ENCODE assay signal across 17 cellular contexts in the genomic region with DNA sequence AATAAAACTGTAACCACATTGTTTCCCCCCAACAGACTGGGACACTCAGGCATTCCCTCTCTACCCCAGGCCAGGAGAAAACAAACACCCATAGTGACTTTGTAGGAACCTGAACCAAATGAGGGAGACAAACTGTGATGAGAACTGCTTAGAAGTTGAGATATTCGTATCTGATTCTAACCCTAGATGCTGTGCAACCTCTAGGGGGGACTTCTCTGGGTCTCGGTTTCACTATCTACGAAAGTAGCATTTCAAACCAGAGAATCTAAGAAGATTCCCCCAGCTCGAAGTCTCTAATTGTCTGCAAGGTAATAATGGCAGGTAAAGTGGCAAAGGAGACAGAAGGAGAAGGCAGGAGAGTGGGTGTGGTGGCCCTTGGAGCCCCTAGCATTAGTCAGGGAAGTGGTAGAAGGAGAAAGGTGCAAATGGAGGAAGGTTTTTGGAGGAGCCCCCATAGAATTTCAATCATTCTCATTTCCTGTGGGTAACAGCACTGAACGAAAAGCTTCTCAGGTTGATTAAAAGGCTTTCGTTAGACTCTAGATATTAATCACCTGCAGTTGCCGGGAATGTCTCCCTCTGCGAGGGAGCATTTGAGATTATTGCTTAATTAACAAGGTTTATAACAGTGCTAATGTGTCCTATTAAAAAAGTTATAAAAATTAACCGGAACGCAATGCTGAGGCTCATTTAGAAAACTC. TPM values are rescaled to one million over a fixed set of nuclear protein-coding genes. Genes with fewer than 3 reads are reported as not detected.
A peak's percentile ranks its signal among the peaks of the same experiment; 100 is the strongest.
DNase-seq lines count a peak whose midpoint lies in the region; ATAC-seq and TF ChIP-seq lines count a peak whose summit lies in the region.
"Had no signal": no experiment of that assay in that cellular context is flagged by ENCODE, and none has a peak within 500 bp of the region (broad histone marks: within the 10 kb centered on the region; RNA-seq: fewer than 3 reads in every experiment).

No MANE protein-coding gene starts in this region.

- no peaks in the 10 kb centered on the region for H3K79me2 ChIP-seq in GM23338 (replicated peaks; ENCODE audit: insufficient read depth)

- DNase-seq in GM23338 (ENCODE audit: low spot score) (no peak), uterus (no peak), SHP77 (lab: John Stamatoyannopoulos, UW) (no peak)
- DNase-seq: activated CD8-positive, alpha-beta T cell treated with anti-CD3 and anti-CD28 coated beads, Interleukin-2, amount 10 ng/mL, durations not matched to agents 7 days and 5 days; activated naive CD4-positive, alpha-beta T cell; CD4-positive, CD25-positive, alpha-beta regulatory T cell; heart right ventricle; NCI-H2227 treated with DMSO at 0.1 percent for 48 hours; right lobe of liver had no signal

- no peaks in the 10 kb centered on the region for H3K9me3 Mint-ChIP-seq in stimulated activated memory B cell treated with anti-CD40 and anti-IgM and Interleukin-4, amounts not matched to agents 10 μg/mL and 1 μg/mL and 100 μg/mL, for 72 hours
- H3K9me3 Mint-ChIP-seq in GM23338, result no peaks in the 10 kb centered on the region
- H3K9me3 Mint-ChIP-seq: nephron had no signal

- H3K4me3 Mint-ChIP-seq in stimulated activated memory B cell treated with anti-CD40 and anti-IgM and Interleukin-4, amounts not matched to agents 10 μg/mL and 1 μg/mL and 100 μg/mL, for 72 hours, result peak overlapping the region; percentile 46
- H3K4me3 Mint-ChIP-seq in GM23338, result no peak overlapping the region
- H3K4me3 Mint-ChIP-seq: activated CD8-positive, alpha-beta T cell treated with anti-CD3 and anti-CD28 coated beads, Interleukin-2, amount 10 ng/mL, durations not matched to agents 7 days and 5 days; CD4-positive, CD25-positive, alpha-beta regulatory T cell; nephron had no signal

- peaks cover 21% of the 10 kb centered on the region for H3K36me3 Mint-ChIP-seq in stimulated activated memory B cell treated with anti-CD40 and anti-IgM and Interleukin-4, amounts not matched to agents 10 μg/mL and 1 μg/mL and 100 μg/mL, for 72 hours
- peaks cover 11% of the 10 kb centered on the region; the same call in 2 of the 3 replicates for H3K36me3 Mint-ChIP-seq in GM23338 (ENCODE audit: low read depth)

- H3K4me1 Mint-ChIP-seq in stimulated activated memory B cell treated with anti-CD40 and anti-IgM and Interleukin-4, amounts not matched to agents 10 μg/mL and 1 μg/mL and 100 μg/mL, for 72 hours, result peaks cover 11% of the 10 kb centered on the region
- H3K4me1 Mint-ChIP-seq in GM23338, result no peaks in the 10 kb centered on the region; the same call in 2 of the 3 replicates
- H3K4me1 Mint-ChIP-seq: nephron had no signal

- ATAC-seq in GM19025 (IDR thresholded peaks at IDR 0.05; ENCODE audit: low read depth, unreplicated experiment) (peak; percentile 76), GM21723 (IDR thresholded peaks at IDR 0.05; ENCODE audit: unreplicated experiment) (peak; percentile 82), HG03159 (IDR thresholded peaks at IDR 0.05; ENCODE audit: unreplicated experiment) (peak; percentile 79), GM23338 (no peak)
- ATAC-seq in stimulated activated memory B cell treated with anti-CD40 and anti-IgM and Interleukin-4, amounts not matched to agents 10 μg/mL and 1 μg/mL and 100 μg/mL, for 72 hours, result no peak
- ATAC-seq: activated CD8-positive, alpha-beta T cell treated with anti-CD3 and anti-CD28 coated beads, Interleukin-2, amount 10 ng/mL, durations not matched to agents 7 days and 5 days; heart right ventricle; left lobe of liver; right lobe of liver had no signal

- no peak for TF ChIP-seq POLR2A in uterus (IDR thresholded peaks at IDR 0.05)

- TF ChIP-seq CTCF in GM23338 (conservative IDR thresholded peaks at IDR 0.05; ENCODE audit: low read depth in 2 of 2) (no peak), uterus (IDR thresholded peaks at IDR 0.05) (no peak)

- H3K4me3 ChIP-seq in GM23338, result no peak overlapping the region
- H3K4me3 ChIP-seq in uterus, result no peak overlapping the region
- H3K4me3 ChIP-seq: heart right ventricle, right lobe of liver, suprapubic skin had no signal

- no peak overlapping the region for H3K27ac Mint-ChIP-seq in stimulated activated memory B cell treated with anti-CD40 and anti-IgM and Interleukin-4, amounts not matched to agents 10 μg/mL and 1 μg/mL and 100 μg/mL, for 72 hours
- H3K27ac Mint-ChIP-seq in GM23338, result no peak overlapping the region
- H3K27ac Mint-ChIP-seq: activated CD8-positive, alpha-beta T cell treated with anti-CD3 and anti-CD28 coated beads, Interleukin-2, amount 10 ng/mL, durations not matched to agents 7 days and 5 days; nephron had no signal

- H3K27ac ChIP-seq in GM23338 (ENCODE audit: low read depth), result no peak overlapping the region
- H3K27ac ChIP-seq in uterus, result no peak overlapping the region
- H3K27ac ChIP-seq: epithelial cell of prostate, heart right ventricle, right lobe of liver, suprapubic skin had no signal

- H3K36me3 ChIP-seq in GM23338 (ENCODE audit: insufficient read depth), result no peaks in the 10 kb centered on the region
- H3K36me3 ChIP-seq in uterus, result no peaks in the 10 kb centered on the region
- H3K36me3 ChIP-seq: right lobe of liver had no signal

- no peak overlapping the region for H2AFZ ChIP-seq in GM23338

- H3K9me2 ChIP-seq in GM23338 (ENCODE audit: insufficient read depth), result no peaks in the 10 kb centered on the region

- H4K20me1 ChIP-seq in GM23338 (replicated peaks; ENCODE audit: insufficient read depth), result no peaks in the 10 kb centered on the region

- no peaks in the 10 kb centered on the region for H3K9me3 ChIP-seq in uterus
- H3K9me3 ChIP-seq: heart right ventricle, right lobe of liver, suprapubic skin had no signal

- H3F3A ChIP-seq in GM23338 (replicated peaks; ENCODE audit: low read depth), result no peaks in the 10 kb centered on the region

- intact Hi-C loops in uterus (cut with DNase I; ENCODE audit: low total_unique reads), result no loop called here

- H3K27me3 Mint-ChIP-seq in stimulated activated memory B cell treated with anti-CD40 and anti-IgM and Interleukin-4, amounts not matched to agents 10 μg/mL and 1 μg/mL and 100 μg/mL, for 72 hours, result no peaks in the 10 kb centered on the region
- H3K27me3 Mint-ChIP-seq in GM23338 (ENCODE audit: insufficient read depth, low read depth, poor library complexity), result no peaks in the 10 kb centered on the region
- H3K27me3 Mint-ChIP-seq: CD4-positive, CD25-positive, alpha-beta regulatory T cell had no signal

- no peaks in the 10 kb centered on the region for H3K4me1 ChIP-seq in GM23338 (ENCODE audit: insufficient read depth)
- H3K4me1 ChIP-seq in uterus, result no peaks in the 10 kb centered on the region
- H3K4me1 ChIP-seq: heart right ventricle, right lobe of liver, suprapubic skin had no signal

- H3K4me2 ChIP-seq in GM23338, result no peak overlapping the region

- H3K27me3 ChIP-seq in GM23338 (ENCODE audit: insufficient read depth) (no peaks in the 10 kb centered on the region), uterus (no peaks in the 10 kb centered on the region)
- H3K27me3 ChIP-seq: heart right ventricle, right lobe of liver, suprapubic skin had no signal

TF ChIP-seq in GM23338, 12 proteins besides CTCF, POLR2A, EP300 and RAD21 (continues in another document):
- TF ChIP-seq EZH2phosphoT487 (IDR thresholded peaks at IDR 0.05; ENCODE audit: unreplicated experiment), result no peak
- TF ChIP-seq ZNF331 (CRISPR knock-in tag; IDR thresholded peaks at IDR 0.05; ENCODE audit: low read depth), result no peak
- no peak for TF ChIP-seq STAT1 (IDR thresholded peaks at IDR 0.05; ENCODE audit: unreplicated experiment)
- TF ChIP-seq CREB1 (CRISPR knock-in tag; IDR thresholded peaks at IDR 0.05; ENCODE audit: low read depth), result no peak
- TF ChIP-seq, protein P1, sequence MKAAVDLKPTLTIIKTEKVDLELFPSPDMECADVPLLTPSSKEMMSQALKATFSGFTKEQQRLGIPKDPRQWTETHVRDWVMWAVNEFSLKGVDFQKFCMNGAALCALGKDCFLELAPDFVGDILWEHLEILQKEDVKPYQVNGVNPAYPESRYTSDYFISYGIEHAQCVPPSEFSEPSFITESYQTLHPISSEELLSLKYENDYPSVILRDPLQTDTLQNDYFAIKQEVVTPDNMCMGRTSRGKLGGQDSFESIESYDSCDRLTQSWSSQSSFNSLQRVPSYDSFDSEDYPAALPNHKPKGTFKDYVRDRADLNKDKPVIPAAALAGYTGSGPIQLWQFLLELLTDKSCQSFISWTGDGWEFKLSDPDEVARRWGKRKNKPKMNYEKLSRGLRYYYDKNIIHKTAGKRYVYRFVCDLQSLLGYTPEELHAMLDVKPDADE (IDR thresholded peaks at IDR 0.05), result no peak
- no peak for TF ChIP-seq EZH2 (IDR thresholded peaks at IDR 0.05; ENCODE audit: low read depth, unreplicated experiment)

RNA-seq across cellular contexts. Expression of a gene that starts 46.4 kb away (rescaled TPM):
- total RNA-seq in GM23338 (2014; rRNA removed; shearing (Covaris generic)), result 5.7 and 6.8 TPM in 2 replicates
- polyA plus RNA-seq in GM23338 (2016; fragmentation: Nextera tagmentation; extraction: Ambion mirVana), result 12.3 TPM in 2 replicates
- 10 to 100 TPM in 1 of 4 donors, 1 to 10 TPM in 3; 4.1 to 13.9 (median 8.1) TPM for total RNA-seq in uterus

Comparison
In these comparisons a context has a peak if more than half of its experiments do, and no peak if none do; other contexts are left out.
1. ATAC-seq: peak in GM19025 (single experiment), GM21723 (single experiment) and HG03159 (single experiment); none in stimulated activated memory B cell treated with anti-CD40 and anti-IgM and Interleukin-4, amounts not matched to agents 10 μg/mL and 1 μg/mL and 100 μg/mL, for 72 hours (single experiment) and GM23338 (single experiment).